21 cellular contexts compared by ENCODE assay signal in the genomic region with DNA sequence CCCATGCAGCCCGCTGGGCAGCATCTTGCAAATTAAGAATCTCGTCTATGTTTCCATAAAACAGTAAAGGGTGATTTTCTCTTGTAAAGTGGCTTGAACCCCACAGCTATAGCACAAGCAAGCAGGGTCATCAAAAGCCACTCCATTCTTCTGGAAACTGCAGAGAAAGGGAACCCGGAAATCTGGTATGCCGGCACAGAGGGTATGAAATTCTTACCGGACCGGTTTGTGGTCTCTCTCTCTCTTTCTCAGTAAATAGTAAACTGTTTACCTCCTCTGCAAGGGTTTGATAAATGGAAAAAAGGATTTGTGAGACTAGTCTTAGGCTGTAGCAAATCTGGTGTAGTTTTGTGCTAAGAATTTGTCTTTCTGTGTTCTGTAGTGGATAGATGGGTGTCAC. TPM values are rescaled to one million over a fixed set of nuclear protein-coding genes. Genes with fewer than 3 reads are reported as not detected.
A peak's percentile ranks its signal among the peaks of the same experiment; 100 is the strongest.
DNase-seq lines count a peak whose midpoint lies in the region; ATAC-seq, FAIRE-seq and TF ChIP-seq lines count a peak whose summit lies in the region.
"Had no signal": no experiment of that assay in that cellular context is flagged by ENCODE, and none has a peak within 500 bp of the region (broad histone marks: within the 10 kb centered on the region; RNA-seq: fewer than 3 reads in every experiment).

No MANE protein-coding gene starts in this region.

- no peaks in the 10 kb centered on the region for H3K36me3 ChIP-seq in bronchial epithelial cell (ENCODE audit: control insufficient read depth, insufficient read depth, low read length)
- H3K36me3 ChIP-seq: esophagus squamous epithelium, vagina had no signal

- TF ChIP-seq CTCF in bronchial epithelial cell (IDR thresholded peaks at IDR 0.05; ENCODE audit: insufficient read depth, low read length, severe bottlenecking): no peak
- TF ChIP-seq CTCF in mesothelial cell of epicardium (IDR thresholded peaks at IDR 0.05; ENCODE audit: unreplicated experiment): no peak

- ATAC-seq in stimulated activated naive CD8-positive, alpha-beta T cell treated with anti-CD3 and anti-CD28 coated beads, Interleukin-15, amount 100 ng/mL, for 72 hours: no peak
- no peak for ATAC-seq in HG03108 (IDR thresholded peaks at IDR 0.05; ENCODE audit: unreplicated experiment)
- ATAC-seq in activated T-cell treated with anti-CD3 and anti-CD28 coated beads, Interleukin-2, amount 50 U/mL, for 72 hours (replicated peaks in 1 of 2): no peak
- ATAC-seq: left colon had no signal

- no peak overlapping the region for H3K4me3 ChIP-seq in bronchial epithelial cell (ENCODE audit: low read depth, low read length)
- H3K4me3 ChIP-seq: esophagus squamous epithelium, vagina had no signal

- H3K4me1 Mint-ChIP-seq in stimulated activated naive CD8-positive, alpha-beta T cell treated with anti-CD3 and anti-CD28 coated beads, Interleukin-15, Interleukin-2, amounts not matched to agents 100 ng/mL and 50 ng/mL, for 24 hours (ENCODE audit: low read depth): peaks cover 31% of the 10 kb centered on the region
- peaks cover 35% of the 10 kb centered on the region for H3K4me1 Mint-ChIP-seq in stimulated activated naive CD8-positive, alpha-beta T cell treated with anti-CD3 and anti-CD28 coated beads, Interleukin-15, amount 100 ng/mL, for 72 hours
- peaks cover 47% of the 10 kb centered on the region for H3K4me1 Mint-ChIP-seq in mesothelial cell of epicardium
- H3K4me1 Mint-ChIP-seq in activated T-cell treated with anti-CD3 and anti-CD28 coated beads, Interleukin-2, amount 50 U/mL, for 72 hours (ENCODE audit: low read depth): peaks cover 36% of the 10 kb centered on the region

- no peak for DNase-seq in stimulated activated naive CD8-positive, alpha-beta T cell treated with anti-CD3 and anti-CD28 coated beads, Interleukin-15, amount 100 ng/mL, for 72 hours
- DNase-seq in bronchial epithelial cell (ENCODE audit: low read depth) (peak; percentile 38), mesothelial cell of epicardium (ENCODE audit: low spot score in 2 of 2, unreplicated experiment in 2 of 2) (peak in 1 of 2 experiments; percentile 39), NCI-H510A (lab: John Stamatoyannopoulos, UW) (no peak), nucleus accumbens (lab: John Stamatoyannopoulos, UW) (no peak)
- no peak for DNase-seq in activated T-cell treated with anti-CD3 and anti-CD28 coated beads, Interleukin-2, amount 50 U/mL, for 72 hours
- DNase-seq: activated CD4-positive, alpha-beta T cell treated with anti-CD3 and anti-CD28 coated beads, Interleukin-2, amount 50 U/mL, for 48 hours; activated gamma-delta T cell treated with Interleukin-2 at 50 U/mL for 16 hours; BE2C; caudate nucleus; esophagus squamous epithelium; left colon; midbrain; NCI-H1694; nephron progenitor cell; substantia nigra had no signal

- H3K36me3 Mint-ChIP-seq in stimulated activated naive CD8-positive, alpha-beta T cell treated with anti-CD3 and anti-CD28 coated beads, Interleukin-15, Interleukin-2, amounts not matched to agents 100 ng/mL and 50 ng/mL, for 24 hours (ENCODE audit: low read depth): peaks cover 24% of the 10 kb centered on the region
- H3K36me3 Mint-ChIP-seq in mesothelial cell of epicardium: peaks cover 2% of the 10 kb centered on the region
- peaks cover 8 to 15% of the 10 kb centered on the region in 2 donors for H3K36me3 Mint-ChIP-seq in activated T-cell treated with anti-CD3 and anti-CD28 coated beads, Interleukin-2, amount 50 U/mL, for 72 hours (ENCODE audit: insufficient read depth in 2 of 2)

- H3K9me3 Mint-ChIP-seq in stimulated activated naive CD8-positive, alpha-beta T cell treated with anti-CD3 and anti-CD28 coated beads, Interleukin-15, Interleukin-2, amounts not matched to agents 100 ng/mL and 50 ng/mL, for 24 hours: no peaks in the 10 kb centered on the region
- H3K9me3 Mint-ChIP-seq in stimulated activated naive CD8-positive, alpha-beta T cell treated with anti-CD3 and anti-CD28 coated beads, Interleukin-15, amount 100 ng/mL, for 72 hours: no peaks in the 10 kb centered on the region
- peaks cover 6% of the 10 kb centered on the region for H3K9me3 Mint-ChIP-seq in mesothelial cell of epicardium
- no peaks in the 10 kb centered on the region for H3K9me3 Mint-ChIP-seq in activated T-cell treated with anti-CD3 and anti-CD28 coated beads, Interleukin-2, amount 50 U/mL, for 72 hours

- no peaks in the 10 kb centered on the region for H3K27me3 Mint-ChIP-seq in stimulated activated naive CD8-positive, alpha-beta T cell treated with anti-CD3 and anti-CD28 coated beads, Interleukin-15, Interleukin-2, amounts not matched to agents 100 ng/mL and 50 ng/mL, for 24 hours
- H3K27me3 Mint-ChIP-seq in stimulated activated naive CD8-positive, alpha-beta T cell treated with anti-CD3 and anti-CD28 coated beads, Interleukin-15, amount 100 ng/mL, for 72 hours: no peaks in the 10 kb centered on the region
- H3K27me3 Mint-ChIP-seq in mesothelial cell of epicardium (ENCODE audit: low read depth): no peaks in the 10 kb centered on the region
- no peaks in the 10 kb centered on the region for H3K27me3 Mint-ChIP-seq in activated T-cell treated with anti-CD3 and anti-CD28 coated beads, Interleukin-2, amount 50 U/mL, for 72 hours (ENCODE audit: low read depth)

- H3K27ac Mint-ChIP-seq in stimulated activated naive CD8-positive, alpha-beta T cell treated with anti-CD3 and anti-CD28 coated beads, Interleukin-15, Interleukin-2, amounts not matched to agents 100 ng/mL and 50 ng/mL, for 24 hours: peak overlapping the region; percentile 22
- no peak overlapping the region for H3K27ac Mint-ChIP-seq in stimulated activated naive CD8-positive, alpha-beta T cell treated with anti-CD3 and anti-CD28 coated beads, Interleukin-15, amount 100 ng/mL, for 72 hours
- H3K27ac Mint-ChIP-seq in mesothelial cell of epicardium: peak overlapping the region; percentile 94
- no peak overlapping the region for H3K27ac Mint-ChIP-seq in activated T-cell treated with anti-CD3 and anti-CD28 coated beads, Interleukin-2, amount 50 U/mL, for 72 hours
- H3K27ac Mint-ChIP-seq: nephron progenitor cell had no signal

- no peak overlapping the region for H3K4me3 Mint-ChIP-seq in stimulated activated naive CD8-positive, alpha-beta T cell treated with anti-CD3 and anti-CD28 coated beads, Interleukin-15, Interleukin-2, amounts not matched to agents 100 ng/mL and 50 ng/mL, for 24 hours
- H3K4me3 Mint-ChIP-seq in stimulated activated naive CD8-positive, alpha-beta T cell treated with anti-CD3 and anti-CD28 coated beads, Interleukin-15, amount 100 ng/mL, for 72 hours: no peak overlapping the region
- peak overlapping the region; percentile 46 for H3K4me3 Mint-ChIP-seq in mesothelial cell of epicardium
- H3K4me3 Mint-ChIP-seq in activated T-cell treated with anti-CD3 and anti-CD28 coated beads, Interleukin-2, amount 50 U/mL, for 72 hours: no peak overlapping the region
- H3K4me3 Mint-ChIP-seq: nephron progenitor cell had no signal

- H3K27me3 ChIP-seq in bronchial epithelial cell (ENCODE audit: control insufficient read depth, insufficient read depth, low read length): no peaks in the 10 kb centered on the region
- H3K27me3 ChIP-seq: BE2C, esophagus squamous epithelium, vagina had no signal

- FAIRE-seq in bronchial epithelial cell (lab: Jason Lieb, UNC): no peak
- FAIRE-seq: A204.1, RCC 7860 had no signal

RNA-seq across cellular contexts. Expression of a gene that starts 2.7 kb away (rescaled TPM):
- 31.2 and 40.8 TPM in 2 replicates for total RNA-seq in bronchial epithelial cell
- total RNA-seq in mesothelial cell of epicardium: 50.7 to 52.6 TPM (median 52.4 TPM) in 3 replicates
- total RNA-seq in activated T-cell treated with anti-CD3 and anti-CD28 coated beads, Interleukin-2, amount 50 U/mL, for 72 hours: 10 to 100 TPM; 46.5 to 51.1 TPM

RNA-seq across cellular contexts. Expression of a gene that starts 6.7 kb away (rescaled TPM):
- total RNA-seq in bronchial epithelial cell (under 0.01 and 0.13 TPM in 2 replicates), mesothelial cell of epicardium (2.2 to 2.7 TPM (median 2.5 TPM) in 3 replicates)
- under 1 TPM; 0.38 to 0.83 TPM for total RNA-seq in activated T-cell treated with anti-CD3 and anti-CD28 coated beads, Interleukin-2, amount 50 U/mL, for 72 hours

Comparison
In these comparisons a context has a peak if more than half of its experiments do, and no peak if none do; other contexts are left out.
1. H3K27ac Mint-ChIP-seq: peak in stimulated activated naive CD8-positive, alpha-beta T cell treated with anti-CD3 and anti-CD28 coated beads, Interleukin-15, Interleukin-2, amounts not matched to agents 100 ng/mL and 50 ng/mL, for 24 hours (single experiment) and mesothelial cell of epicardium (single experiment); none in stimulated activated naive CD8-positive, alpha-beta T cell treated with anti-CD3 and anti-CD28 coated beads, Interleukin-15, amount 100 ng/mL, for 72 hours (0 of 2) and activated T-cell treated with anti-CD3 and anti-CD28 coated beads, Interleukin-2, amount 50 U/mL, for 72 hours (single experiment).